In the genomic region with DNA sequence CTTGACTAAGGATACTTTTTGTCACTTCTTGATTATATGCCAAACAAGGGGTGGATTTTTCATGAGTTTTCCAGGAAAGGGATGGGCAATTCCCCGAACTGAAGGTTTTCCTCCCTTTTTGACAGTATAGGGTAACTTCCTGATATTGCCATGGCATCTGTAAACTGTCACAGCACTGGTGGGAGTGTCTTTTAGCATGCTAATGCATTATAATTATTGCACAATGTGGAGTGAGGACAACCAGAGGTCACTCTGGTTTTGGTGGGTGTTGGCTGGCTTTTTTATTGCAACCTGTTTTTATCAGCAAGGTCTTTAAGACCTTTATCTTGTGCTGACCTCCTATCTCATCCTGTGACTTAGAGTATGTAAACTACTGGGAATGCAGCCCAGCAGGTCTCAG, we compare ENCODE assay signal across 1 cellular context.
TF ChIP-seq lines count a peak whose summit lies in the region.

No MANE protein-coding gene starts in this region.

TF ChIP-seq in IMR-90, 13 proteins besides CTCF, POLR2A, EP300 and RAD21:
- TF ChIP-seq BHLHE40 (IDR thresholded peaks at IDR 0.05; ENCODE audit: low read depth, low read length) (no peak), CEBPB (IDR thresholded peaks at IDR 0.05; ENCODE audit: low read depth, low read length) (peak; percentile 66), FOS (IDR thresholded peaks at IDR 0.05; ENCODE audit: low read depth, low read length) (no peak), NFE2L2 (IDR thresholded peaks at IDR 0.05; ENCODE audit: low read depth, low read length) (no peak)
